ENCODE assay signal across 1 cellular context in genomic region chr14:54773171-54774006, GRCh38.
TF ChIP-seq lines count a peak whose summit lies in the region.

No MANE protein-coding gene starts in this region.

TF ChIP-seq in K562, 482 proteins besides CTCF, POLR2A, EP300 and RAD21 (continued from another document and continues in another):
- no peak for TF ChIP-seq IRF2 (CRISPR knock-in tag; IDR thresholded peaks at IDR 0.05)
- no peak for TF ChIP-seq POLR2AphosphoS2 (IDR thresholded peaks at IDR 0.05; ENCODE audit: low read length)
- no peak for TF ChIP-seq CBFB (CRISPR knock-in tag; IDR thresholded peaks at IDR 0.05)
- TF ChIP-seq MYNN (IDR thresholded peaks at IDR 0.05), result no peak
- no peak for TF ChIP-seq MYNN (CRISPR knock-in tag; IDR thresholded peaks at IDR 0.05)
- peak in 1 of 2 experiments; percentile 83; a peak in 2 of 4 replicates for TF ChIP-seq RCOR1 (IDR thresholded peaks at IDR 0.05; ENCODE audit: borderline replicate concordance in 1 of 2, low read depth in 2 of 2, low read length in 2 of 2)
- no peak for TF ChIP-seq RBBP5 (IDR thresholded peaks at IDR 0.05; ENCODE audit: borderline replicate concordance, insufficient read depth, low read length, poor library complexity, severe bottlenecking)
- no peak for TF ChIP-seq ZNF561 (CRISPR knock-in tag; conservative IDR thresholded peaks at IDR 0.05)
- TF ChIP-seq JUN (IDR thresholded peaks at IDR 0.05; ENCODE audit: borderline replicate concordance, low read depth, low read length), result peak; percentile 89
- TF ChIP-seq JUN (CRISPR knock-in tag; IDR thresholded peaks at IDR 0.05; ENCODE audit: borderline replicate concordance), result peak; percentile 49; the same call in 1 of the 2 replicates
- no peak for TF ChIP-seq BCL6 (CRISPR knock-in tag; IDR thresholded peaks at IDR 0.05)
- TF ChIP-seq, protein P1, sequence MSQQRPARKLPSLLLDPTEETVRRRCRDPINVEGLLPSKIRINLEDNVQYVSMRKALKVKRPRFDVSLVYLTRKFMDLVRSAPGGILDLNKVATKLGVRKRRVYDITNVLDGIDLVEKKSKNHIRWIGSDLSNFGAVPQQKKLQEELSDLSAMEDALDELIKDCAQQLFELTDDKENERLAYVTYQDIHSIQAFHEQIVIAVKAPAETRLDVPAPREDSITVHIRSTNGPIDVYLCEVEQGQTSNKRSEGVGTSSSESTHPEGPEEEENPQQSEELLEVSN (IDR thresholded peaks at IDR 0.05; ENCODE audit: borderline replicate concordance in 1 of 2, extremely low read depth in 1 of 2, insufficient read depth in 1 of 2, insufficient read length in 1 of 2, low read depth in 1 of 2, low read length in 1 of 2, poor library complexity in 1 of 2, severe bottlenecking in 1 of 2), result no peak
- no peak for TF ChIP-seq CEBPB (tag; IDR thresholded peaks at IDR 0.05)
- TF ChIP-seq, protein P2, sequence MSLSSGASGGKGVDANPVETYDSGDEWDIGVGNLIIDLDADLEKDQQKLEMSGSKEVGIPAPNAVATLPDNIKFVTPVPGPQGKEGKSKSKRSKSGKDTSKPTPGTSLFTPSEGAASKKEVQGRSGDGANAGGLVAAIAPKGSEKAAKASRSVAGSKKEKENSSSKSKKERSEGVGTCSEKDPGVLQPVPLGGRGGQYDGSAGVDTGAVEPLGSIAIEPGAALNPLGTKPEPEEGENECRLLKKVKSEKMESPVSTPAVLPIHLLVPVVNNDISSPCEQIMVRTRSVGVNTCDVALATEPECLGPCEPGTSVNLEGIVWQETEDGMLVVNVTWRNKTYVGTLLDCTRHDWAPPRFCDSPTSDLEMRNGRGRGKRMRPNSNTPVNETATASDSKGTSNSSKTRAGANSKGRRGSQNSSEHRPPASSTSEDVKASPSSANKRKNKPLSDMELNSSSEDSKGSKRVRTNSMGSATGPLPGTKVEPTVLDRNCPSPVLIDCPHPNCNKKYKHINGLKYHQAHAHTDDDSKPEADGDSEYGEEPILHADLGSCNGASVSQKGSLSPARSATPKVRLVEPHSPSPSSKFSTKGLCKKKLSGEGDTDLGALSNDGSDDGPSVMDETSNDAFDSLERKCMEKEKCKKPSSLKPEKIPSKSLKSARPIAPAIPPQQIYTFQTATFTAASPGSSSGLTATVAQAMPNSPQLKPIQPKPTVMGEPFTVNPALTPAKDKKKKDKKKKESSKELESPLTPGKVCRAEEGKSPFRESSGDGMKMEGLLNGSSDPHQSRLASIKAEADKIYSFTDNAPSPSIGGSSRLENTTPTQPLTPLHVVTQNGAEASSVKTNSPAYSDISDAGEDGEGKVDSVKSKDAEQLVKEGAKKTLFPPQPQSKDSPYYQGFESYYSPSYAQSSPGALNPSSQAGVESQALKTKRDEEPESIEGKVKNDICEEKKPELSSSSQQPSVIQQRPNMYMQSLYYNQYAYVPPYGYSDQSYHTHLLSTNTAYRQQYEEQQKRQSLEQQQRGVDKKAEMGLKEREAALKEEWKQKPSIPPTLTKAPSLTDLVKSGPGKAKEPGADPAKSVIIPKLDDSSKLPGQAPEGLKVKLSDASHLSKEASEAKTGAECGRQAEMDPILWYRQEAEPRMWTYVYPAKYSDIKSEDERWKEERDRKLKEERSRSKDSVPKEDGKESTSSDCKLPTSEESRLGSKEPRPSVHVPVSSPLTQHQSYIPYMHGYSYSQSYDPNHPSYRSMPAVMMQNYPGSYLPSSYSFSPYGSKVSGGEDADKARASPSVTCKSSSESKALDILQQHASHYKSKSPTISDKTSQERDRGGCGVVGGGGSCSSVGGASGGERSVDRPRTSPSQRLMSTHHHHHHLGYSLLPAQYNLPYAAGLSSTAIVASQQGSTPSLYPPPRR (CRISPR knock-in tag; IDR thresholded peaks at IDR 0.05; ENCODE audit: borderline replicate concordance), result no peak
- peak; percentile 52; the same call in 1 of the 2 replicates for TF ChIP-seq ZNF134 (CRISPR knock-in tag; conservative IDR thresholded peaks at IDR 0.05)
- peak; percentile 83 for TF ChIP-seq STAT5A (IDR thresholded peaks at IDR 0.05; ENCODE audit: borderline replicate concordance, low read length)
- TF ChIP-seq KLF1 (tag; IDR thresholded peaks at IDR 0.05), result no peak
- TF ChIP-seq, protein P3, sequence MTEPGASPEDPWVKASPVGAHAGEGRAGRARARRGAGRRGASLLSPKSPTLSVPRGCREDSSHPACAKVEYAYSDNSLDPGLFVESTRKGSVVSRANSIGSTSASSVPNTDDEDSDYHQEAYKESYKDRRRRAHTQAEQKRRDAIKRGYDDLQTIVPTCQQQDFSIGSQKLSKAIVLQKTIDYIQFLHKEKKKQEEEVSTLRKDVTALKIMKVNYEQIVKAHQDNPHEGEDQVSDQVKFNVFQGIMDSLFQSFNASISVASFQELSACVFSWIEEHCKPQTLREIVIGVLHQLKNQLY (CRISPR knock-in tag; conservative IDR thresholded peaks at IDR 0.05), result no peak
- TF ChIP-seq EGR1 (conservative IDR thresholded peaks at IDR 0.05), result no peak
- TF ChIP-seq, protein P4, sequence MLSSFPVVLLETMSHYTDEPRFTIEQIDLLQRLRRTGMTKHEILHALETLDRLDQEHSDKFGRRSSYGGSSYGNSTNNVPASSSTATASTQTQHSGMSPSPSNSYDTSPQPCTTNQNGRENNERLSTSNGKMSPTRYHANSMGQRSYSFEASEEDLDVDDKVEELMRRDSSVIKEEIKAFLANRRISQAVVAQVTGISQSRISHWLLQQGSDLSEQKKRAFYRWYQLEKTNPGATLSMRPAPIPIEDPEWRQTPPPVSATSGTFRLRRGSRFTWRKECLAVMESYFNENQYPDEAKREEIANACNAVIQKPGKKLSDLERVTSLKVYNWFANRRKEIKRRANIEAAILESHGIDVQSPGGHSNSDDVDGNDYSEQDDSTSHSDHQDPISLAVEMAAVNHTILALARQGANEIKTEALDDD (IDR thresholded peaks at IDR 0.05), result peak; percentile 86
- peak; percentile 55; the same call in 1 of the 2 replicates for TF ChIP-seq RAD51 (IDR thresholded peaks at IDR 0.05; ENCODE audit: borderline replicate concordance, low read depth)
- TF ChIP-seq FOXK2 (conservative IDR thresholded peaks at IDR 0.05 in 1 of 2, IDR thresholded peaks at IDR 0.05 in 1 of 2; ENCODE audit: low read depth in 2 of 2), result peak in 1 of 2 experiments; percentile 54; a peak in 3 of 4 replicates
- TF ChIP-seq TOE1 (IDR thresholded peaks at IDR 0.05; ENCODE audit: borderline replicate concordance), result peak; percentile 48; the same call in 1 of the 2 replicates
- no peak for TF ChIP-seq TOE1 (CRISPR knock-in tag; IDR thresholded peaks at IDR 0.05; ENCODE audit: borderline replicate concordance, low read depth)
- TF ChIP-seq HOXB6 (CRISPR knock-in tag; IDR thresholded peaks at IDR 0.05; ENCODE audit: borderline replicate concordance), result no peak
- no peak for TF ChIP-seq NR4A1 (CRISPR knock-in tag; IDR thresholded peaks at IDR 0.05)
- no peak for TF ChIP-seq NR4A1 (tag; IDR thresholded peaks at IDR 0.05)
- TF ChIP-seq, protein P5, sequence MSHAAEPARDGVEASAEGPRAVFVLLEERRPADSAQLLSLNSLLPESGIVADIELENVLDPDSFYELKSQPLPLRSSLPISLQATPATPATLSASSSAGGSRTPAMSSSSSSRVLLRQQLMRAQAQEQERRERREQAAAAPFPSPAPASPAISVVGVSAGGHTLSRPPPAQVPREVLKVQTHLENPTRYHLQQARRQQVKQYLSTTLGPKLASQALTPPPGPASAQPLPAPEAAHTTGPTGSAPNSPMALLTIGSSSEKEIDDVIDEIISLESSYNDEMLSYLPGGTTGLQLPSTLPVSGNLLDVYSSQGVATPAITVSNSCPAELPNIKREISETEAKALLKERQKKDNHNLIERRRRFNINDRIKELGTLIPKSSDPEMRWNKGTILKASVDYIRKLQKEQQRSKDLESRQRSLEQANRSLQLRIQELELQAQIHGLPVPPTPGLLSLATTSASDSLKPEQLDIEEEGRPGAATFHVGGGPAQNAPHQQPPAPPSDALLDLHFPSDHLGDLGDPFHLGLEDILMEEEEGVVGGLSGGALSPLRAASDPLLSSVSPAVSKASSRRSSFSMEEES (CRISPR knock-in tag; IDR thresholded peaks at IDR 0.05), result no peak
- TF ChIP-seq SRSF7 (optimal IDR thresholded peaks at IDR 0.05; ENCODE audit: low read depth, low read length), result no peak
- TF ChIP-seq RB1 (IDR thresholded peaks at IDR 0.05; ENCODE audit: low read depth), result 0 out of 2 replicates have a peak, but pooled peaks have one; percentile 38
- no peak for TF ChIP-seq ZZZ3 (IDR thresholded peaks at IDR 0.05)
- TF ChIP-seq NEUROD1 (IDR thresholded peaks at IDR 0.05; ENCODE audit: borderline replicate concordance, low read depth, low read length, partially characterized antibody), result no peak
- TF ChIP-seq HES1 (IDR thresholded peaks at IDR 0.05; ENCODE audit: low read depth), result no peak; the same call in 1 of the 2 replicates
- TF ChIP-seq, protein P6, sequence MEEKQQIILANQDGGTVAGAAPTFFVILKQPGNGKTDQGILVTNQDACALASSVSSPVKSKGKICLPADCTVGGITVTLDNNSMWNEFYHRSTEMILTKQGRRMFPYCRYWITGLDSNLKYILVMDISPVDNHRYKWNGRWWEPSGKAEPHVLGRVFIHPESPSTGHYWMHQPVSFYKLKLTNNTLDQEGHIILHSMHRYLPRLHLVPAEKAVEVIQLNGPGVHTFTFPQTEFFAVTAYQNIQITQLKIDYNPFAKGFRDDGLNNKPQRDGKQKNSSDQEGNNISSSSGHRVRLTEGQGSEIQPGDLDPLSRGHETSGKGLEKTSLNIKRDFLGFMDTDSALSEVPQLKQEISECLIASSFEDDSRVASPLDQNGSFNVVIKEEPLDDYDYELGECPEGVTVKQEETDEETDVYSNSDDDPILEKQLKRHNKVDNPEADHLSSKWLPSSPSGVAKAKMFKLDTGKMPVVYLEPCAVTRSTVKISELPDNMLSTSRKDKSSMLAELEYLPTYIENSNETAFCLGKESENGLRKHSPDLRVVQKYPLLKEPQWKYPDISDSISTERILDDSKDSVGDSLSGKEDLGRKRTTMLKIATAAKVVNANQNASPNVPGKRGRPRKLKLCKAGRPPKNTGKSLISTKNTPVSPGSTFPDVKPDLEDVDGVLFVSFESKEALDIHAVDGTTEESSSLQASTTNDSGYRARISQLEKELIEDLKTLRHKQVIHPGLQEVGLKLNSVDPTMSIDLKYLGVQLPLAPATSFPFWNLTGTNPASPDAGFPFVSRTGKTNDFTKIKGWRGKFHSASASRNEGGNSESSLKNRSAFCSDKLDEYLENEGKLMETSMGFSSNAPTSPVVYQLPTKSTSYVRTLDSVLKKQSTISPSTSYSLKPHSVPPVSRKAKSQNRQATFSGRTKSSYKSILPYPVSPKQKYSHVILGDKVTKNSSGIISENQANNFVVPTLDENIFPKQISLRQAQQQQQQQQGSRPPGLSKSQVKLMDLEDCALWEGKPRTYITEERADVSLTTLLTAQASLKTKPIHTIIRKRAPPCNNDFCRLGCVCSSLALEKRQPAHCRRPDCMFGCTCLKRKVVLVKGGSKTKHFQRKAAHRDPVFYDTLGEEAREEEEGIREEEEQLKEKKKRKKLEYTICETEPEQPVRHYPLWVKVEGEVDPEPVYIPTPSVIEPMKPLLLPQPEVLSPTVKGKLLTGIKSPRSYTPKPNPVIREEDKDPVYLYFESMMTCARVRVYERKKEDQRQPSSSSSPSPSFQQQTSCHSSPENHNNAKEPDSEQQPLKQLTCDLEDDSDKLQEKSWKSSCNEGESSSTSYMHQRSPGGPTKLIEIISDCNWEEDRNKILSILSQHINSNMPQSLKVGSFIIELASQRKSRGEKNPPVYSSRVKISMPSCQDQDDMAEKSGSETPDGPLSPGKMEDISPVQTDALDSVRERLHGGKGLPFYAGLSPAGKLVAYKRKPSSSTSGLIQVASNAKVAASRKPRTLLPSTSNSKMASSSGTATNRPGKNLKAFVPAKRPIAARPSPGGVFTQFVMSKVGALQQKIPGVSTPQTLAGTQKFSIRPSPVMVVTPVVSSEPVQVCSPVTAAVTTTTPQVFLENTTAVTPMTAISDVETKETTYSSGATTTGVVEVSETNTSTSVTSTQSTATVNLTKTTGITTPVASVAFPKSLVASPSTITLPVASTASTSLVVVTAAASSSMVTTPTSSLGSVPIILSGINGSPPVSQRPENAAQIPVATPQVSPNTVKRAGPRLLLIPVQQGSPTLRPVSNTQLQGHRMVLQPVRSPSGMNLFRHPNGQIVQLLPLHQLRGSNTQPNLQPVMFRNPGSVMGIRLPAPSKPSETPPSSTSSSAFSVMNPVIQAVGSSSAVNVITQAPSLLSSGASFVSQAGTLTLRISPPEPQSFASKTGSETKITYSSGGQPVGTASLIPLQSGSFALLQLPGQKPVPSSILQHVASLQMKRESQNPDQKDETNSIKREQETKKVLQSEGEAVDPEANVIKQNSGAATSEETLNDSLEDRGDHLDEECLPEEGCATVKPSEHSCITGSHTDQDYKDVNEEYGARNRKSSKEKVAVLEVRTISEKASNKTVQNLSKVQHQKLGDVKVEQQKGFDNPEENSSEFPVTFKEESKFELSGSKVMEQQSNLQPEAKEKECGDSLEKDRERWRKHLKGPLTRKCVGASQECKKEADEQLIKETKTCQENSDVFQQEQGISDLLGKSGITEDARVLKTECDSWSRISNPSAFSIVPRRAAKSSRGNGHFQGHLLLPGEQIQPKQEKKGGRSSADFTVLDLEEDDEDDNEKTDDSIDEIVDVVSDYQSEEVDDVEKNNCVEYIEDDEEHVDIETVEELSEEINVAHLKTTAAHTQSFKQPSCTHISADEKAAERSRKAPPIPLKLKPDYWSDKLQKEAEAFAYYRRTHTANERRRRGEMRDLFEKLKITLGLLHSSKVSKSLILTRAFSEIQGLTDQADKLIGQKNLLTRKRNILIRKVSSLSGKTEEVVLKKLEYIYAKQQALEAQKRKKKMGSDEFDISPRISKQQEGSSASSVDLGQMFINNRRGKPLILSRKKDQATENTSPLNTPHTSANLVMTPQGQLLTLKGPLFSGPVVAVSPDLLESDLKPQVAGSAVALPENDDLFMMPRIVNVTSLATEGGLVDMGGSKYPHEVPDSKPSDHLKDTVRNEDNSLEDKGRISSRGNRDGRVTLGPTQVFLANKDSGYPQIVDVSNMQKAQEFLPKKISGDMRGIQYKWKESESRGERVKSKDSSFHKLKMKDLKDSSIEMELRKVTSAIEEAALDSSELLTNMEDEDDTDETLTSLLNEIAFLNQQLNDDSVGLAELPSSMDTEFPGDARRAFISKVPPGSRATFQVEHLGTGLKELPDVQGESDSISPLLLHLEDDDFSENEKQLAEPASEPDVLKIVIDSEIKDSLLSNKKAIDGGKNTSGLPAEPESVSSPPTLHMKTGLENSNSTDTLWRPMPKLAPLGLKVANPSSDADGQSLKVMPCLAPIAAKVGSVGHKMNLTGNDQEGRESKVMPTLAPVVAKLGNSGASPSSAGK (IDR thresholded peaks at IDR 0.05), result no peak; the same call in 1 of the 2 replicates
- no peak for TF ChIP-seq ID3 (CRISPR knock-in tag; IDR thresholded peaks at IDR 0.05)
- no peak for TF ChIP-seq ID3 (tag; IDR thresholded peaks at IDR 0.05)
- TF ChIP-seq ELK3 (CRISPR knock-in tag; IDR thresholded peaks at IDR 0.05), result no peak
